8 cellular contexts compared by ENCODE assay signal in genomic region chr16:29664133-29664912, GRCh38. TPM values are rescaled to one million over a fixed set of nuclear protein-coding genes. Genes with fewer than 3 reads are reported as not detected.
DNase-seq lines count a peak whose midpoint lies in the region; ATAC-seq and TF ChIP-seq lines count a peak whose summit lies in the region.

No MANE protein-coding gene starts in this region.

- peaks cover 41% of the 10 kb centered on the region for H3K36me3 Mint-ChIP-seq in activated CD4-positive, alpha-beta T cell treated with anti-CD3 and anti-CD28 coated beads for 36 hours (ENCODE audit: low read depth)
- H3K36me3 Mint-ChIP-seq in activated T-cell treated with anti-CD3 and anti-CD28 coated beads, Interleukin-2, amount 50 U/mL, for 72 hours (ENCODE audit: insufficient read depth in 2 of 2) = peaks cover 15 to 29% of the 10 kb centered on the region in 2 donors

- peak overlapping the region; percentile 51 for H3K4me3 ChIP-seq in upper lobe of right lung
- H3K4me3 ChIP-seq in foreskin fibroblast (ENCODE audit: low read depth in 1 of 2, low read length in 2 of 2) = no peak overlapping the region

- H3K36me3 ChIP-seq in upper lobe of right lung = no peaks in the 10 kb centered on the region

- H3K9me3 ChIP-seq in upper lobe of right lung = no peaks in the 10 kb centered on the region

- peak; percentile 31 for ATAC-seq in activated CD4-positive, alpha-beta T cell treated with anti-CD3 and anti-CD28 coated beads for 36 hours
- peak; percentile 52 to 60 for ATAC-seq in activated T-cell treated with anti-CD3 and anti-CD28 coated beads, Interleukin-2, amount 50 U/mL, for 72 hours (replicated peaks in 1 of 2)
- peak; percentile 45 for ATAC-seq in upper lobe of right lung

- CTCF ChIA-PET in activated CD4-positive, alpha-beta T cell treated with anti-CD3 and anti-CD28 coated beads for 36 hours (lab: Charles Lee) = interaction anchor here (0.9 to 1.4 kb wide), 3 partner anchors 10 to 38 kb away, joined by 3 to 4 read pairs (median 3); no protein-coding TSS in a partner anchor

- no peak for TF ChIP-seq CTCF in upper lobe of right lung (IDR thresholded peaks at IDR 0.05)
- TF ChIP-seq CTCF in foreskin fibroblast (IDR thresholded peaks at IDR 0.05; ENCODE audit: low read depth, low read length) = no peak

- H3K4me1 ChIP-seq in upper lobe of right lung = no peaks in the 10 kb centered on the region

- H3K9me3 Mint-ChIP-seq in activated CD4-positive, alpha-beta T cell treated with anti-CD3 and anti-CD28 coated beads for 36 hours (ENCODE audit: low read depth) = no peaks in the 10 kb centered on the region
- H3K9me3 Mint-ChIP-seq in activated T-cell treated with anti-CD3 and anti-CD28 coated beads, Interleukin-2, amount 50 U/mL, for 72 hours = no peaks in the 10 kb centered on the region

- DNase-seq in activated CD4-positive, alpha-beta T cell treated with anti-CD3 and anti-CD28 coated beads for 36 hours = peak; percentile 77
- DNase-seq in activated CD4-positive, alpha-beta T cell treated with anti-CD3 and anti-CD28 coated beads for 1 hour = no peak
- DNase-seq in activated T-cell treated with anti-CD3 and anti-CD28 coated beads, Interleukin-2, amount 50 U/mL, for 72 hours = peak; percentile 64 to 75
- peak; percentile 18 for DNase-seq in medulla oblongata (ENCODE audit: extremely low spot score)
- peak; percentile 74 for DNase-seq in upper lobe of right lung
- no peak for DNase-seq in foreskin fibroblast
- no peak for DNase-seq in NCI-H2196 (lab: John Stamatoyannopoulos, UW; ENCODE audit: unreplicated experiment)
- no peak for DNase-seq in HK-2 (ENCODE audit: unreplicated experiment)

- H3K27me3 ChIP-seq in upper lobe of right lung = no peaks in the 10 kb centered on the region

- POLR2A ChIA-PET in activated CD4-positive, alpha-beta T cell treated with anti-CD3 and anti-CD28 coated beads for 36 hours (lab: Charles Lee) = interaction anchor here (0.6 to 0.7 kb wide), 2 partner anchors 82 to 261 kb away, joined by 3 to 6 read pairs; no protein-coding TSS in a partner anchor

- peaks cover 51% of the 10 kb centered on the region for H3K4me1 Mint-ChIP-seq in activated CD4-positive, alpha-beta T cell treated with anti-CD3 and anti-CD28 coated beads for 36 hours
- H3K4me1 Mint-ChIP-seq in activated T-cell treated with anti-CD3 and anti-CD28 coated beads, Interleukin-2, amount 50 U/mL, for 72 hours (ENCODE audit: low read depth) = peaks cover 75% of the 10 kb centered on the region

- peak overlapping the region; percentile 99 for H3K4me3 Mint-ChIP-seq in activated CD4-positive, alpha-beta T cell treated with anti-CD3 and anti-CD28 coated beads for 36 hours
- peak overlapping the region; percentile 92 to 94 for H3K4me3 Mint-ChIP-seq in activated T-cell treated with anti-CD3 and anti-CD28 coated beads, Interleukin-2, amount 50 U/mL, for 72 hours

- peak overlapping the region; percentile 42 for H3K27ac ChIP-seq in upper lobe of right lung

- H3K27me3 Mint-ChIP-seq in activated CD4-positive, alpha-beta T cell treated with anti-CD3 and anti-CD28 coated beads for 36 hours = no peaks in the 10 kb centered on the region
- no peaks in the 10 kb centered on the region for H3K27me3 Mint-ChIP-seq in activated T-cell treated with anti-CD3 and anti-CD28 coated beads, Interleukin-2, amount 50 U/mL, for 72 hours (ENCODE audit: low read depth)

- intact Hi-C loops in activated CD4-positive, alpha-beta T cell treated with anti-CD3 and anti-CD28 coated beads for 36 hours (cut with DNase I, micrococcal nuclease) = loop anchor here (5.0 kb wide), 3 partner anchors 37 to 67 kb away; no protein-coding TSS in a partner anchor
- intact Hi-C loops in upper lobe of right lung (cut with DNase I) = no loop called here

- peak overlapping the region; percentile 97 for H3K27ac Mint-ChIP-seq in activated CD4-positive, alpha-beta T cell treated with anti-CD3 and anti-CD28 coated beads for 36 hours
- peak overlapping the region; percentile 97 for H3K27ac Mint-ChIP-seq in activated T-cell treated with anti-CD3 and anti-CD28 coated beads, Interleukin-2, amount 50 U/mL, for 72 hours

RNA-seq across cellular contexts. Expression of gene SPN, which starts 1.3 kb away (rescaled TPM):
- total RNA-seq in activated CD4-positive, alpha-beta T cell treated with anti-CD3 and anti-CD28 coated beads for 36 hours = 100 to 1,000 TPM; 103 to 127 TPM
- total RNA-seq in activated T-cell treated with anti-CD3 and anti-CD28 coated beads, Interleukin-2, amount 50 U/mL, for 72 hours = 10 to 100 TPM; 77.4 to 84.4 TPM
- total RNA-seq in upper lobe of right lung = 70.7 TPM

RNA-seq across cellular contexts. Expression of gene QPRT, which starts 14.7 kb away (rescaled TPM):
- total RNA-seq in activated CD4-positive, alpha-beta T cell treated with anti-CD3 and anti-CD28 coated beads for 36 hours = 1 to 10 TPM; 5.7 to 6.8 TPM
- total RNA-seq in activated T-cell treated with anti-CD3 and anti-CD28 coated beads, Interleukin-2, amount 50 U/mL, for 72 hours = 1 to 10 TPM; 4.5 to 5.6 TPM
- 15.0 TPM for total RNA-seq in upper lobe of right lung

Comparison
In these comparisons a context has a peak if more than half of its experiments do, and no peak if none do; other contexts are left out.
1. DNase-seq: peak in activated CD4-positive, alpha-beta T cell treated with anti-CD3 and anti-CD28 coated beads for 36 hours (single experiment), activated T-cell treated with anti-CD3 and anti-CD28 coated beads, Interleukin-2, amount 50 U/mL, for 72 hours (2 of 2), medulla oblongata (single experiment) and upper lobe of right lung (single experiment); none in activated CD4-positive, alpha-beta T cell treated with anti-CD3 and anti-CD28 coated beads for 1 hour (single experiment), foreskin fibroblast (0 of 2), NCI-H2196 (single experiment) and HK-2 (single experiment).
2. Peak in every context shown above with its lines, with median percentiles within 50 percentile points of each other: ATAC-seq.